ENCODE assay signal across 2 cellular contexts in genomic region chr14:53879022-53879686, GRCh38.
TF ChIP-seq lines count a peak whose summit lies in the region.

No MANE protein-coding gene starts in this region.

TF ChIP-seq in A549, 52 proteins besides CTCF, POLR2A, EP300 and RAD21 (continued from another document):
- TF ChIP-seq USF2 (IDR thresholded peaks at IDR 0.05) (peak; percentile 21; the same call in 1 of the 2 replicates), HEYL (CRISPR knock-in tag; IDR thresholded peaks at IDR 0.05) (no peak)

TF ChIP-seq in K562, 482 proteins besides CTCF, POLR2A, EP300 and RAD21 (continued from another document):
- peak; percentile 72 for TF ChIP-seq TFE3 (CRISPR knock-in tag; IDR thresholded peaks at IDR 0.05)
